In the genomic region with DNA sequence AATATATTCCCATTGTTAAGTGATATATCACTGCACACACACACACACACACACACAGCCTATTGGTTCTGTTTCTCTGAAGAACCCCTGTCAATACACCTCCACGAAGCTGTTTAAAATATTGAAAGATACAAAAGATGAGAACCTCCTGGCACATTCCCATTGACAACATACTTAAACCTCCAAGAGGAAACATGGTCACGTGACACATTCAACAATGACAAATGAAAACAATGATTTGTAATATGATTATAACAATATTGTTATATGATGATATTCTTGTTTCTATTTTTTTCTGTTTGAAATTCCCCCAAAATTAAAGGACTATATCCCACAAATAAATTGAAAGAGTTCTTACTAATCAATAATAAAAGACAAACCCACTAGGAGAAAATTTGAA, we compare ENCODE assay signal across 8 cellular contexts.
"Had no signal": no experiment of that assay in that cellular context is flagged by ENCODE, and none has a peak within 500 bp of the region (broad histone marks: within the 10 kb centered on the region; RNA-seq: fewer than 3 reads in every experiment).

No MANE protein-coding gene starts in this region.

- H2AFZ ChIP-seq: GM23338 had no signal

- H3K27ac ChIP-seq: HL-60 had no signal

- DNase-seq: H7, HFFc6, IMR-90, KBM-7 had no signal

- H3K4me1 ChIP-seq: HAP-1 had no signal

- H3K4me2 ChIP-seq: GM23338 had no signal

- ATAC-seq: GM23338, HCT116 had no signal

- H3K4me3 ChIP-seq: GM23338, HAP-1 had no signal

- H3K36me3 ChIP-seq: HAP-1 had no signal

- H3K9me3 ChIP-seq: HAP-1 had no signal
